33 cellular contexts compared by ENCODE assay signal in the genomic region with DNA sequence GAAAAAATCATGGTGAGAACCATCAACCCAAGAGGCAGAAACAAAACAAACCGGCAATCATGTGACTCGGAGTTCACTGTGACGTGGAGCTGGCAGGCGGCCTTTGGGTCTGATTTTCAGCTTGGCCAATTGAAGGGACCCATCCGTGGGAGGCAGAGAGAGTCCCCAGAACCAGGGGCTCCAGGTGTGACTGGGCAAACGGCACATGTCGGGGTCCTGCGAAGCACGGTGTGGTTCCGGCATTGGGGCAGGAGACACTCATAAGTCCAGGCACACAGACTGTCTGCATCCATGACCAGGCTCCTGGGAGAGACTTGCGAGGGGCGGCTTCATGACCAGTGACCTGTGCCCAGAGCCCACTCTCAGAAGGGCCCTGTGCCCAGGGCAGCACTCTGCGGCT. TPM values are rescaled to one million over a fixed set of nuclear protein-coding genes. Genes with fewer than 3 reads are reported as not detected.
"Had no signal": no experiment of that assay in that cellular context is flagged by ENCODE, and none has a peak within 500 bp of the region (broad histone marks: within the 10 kb centered on the region; RNA-seq: fewer than 3 reads in every experiment).

No MANE protein-coding gene starts in this region.

- ATAC-seq: naive thymus-derived CD4-positive, alpha-beta T cell; pancreas; psoas muscle; right cardiac atrium; stimulated activated naive CD8-positive, alpha-beta T cell treated with anti-CD3 and anti-CD28 coated beads, Interleukin-15, amount 100 ng/mL, for 72 hours; stimulated activated naive CD8-positive, alpha-beta T cell treated with anti-CD3 and anti-CD28 coated beads, Interleukin-15, Interleukin-2, amounts not matched to agents 100 U/mL and 50 U/mL, for 24 hours; upper lobe of right lung had no signal

- H3K4me1 Mint-ChIP-seq: stimulated activated memory B cell treated with anti-CD40 and anti-IgM and Interleukin-4, amounts not matched to agents 10 μg/mL and 1 μg/mL and 100 μg/mL, for 72 hours; stimulated activated naive CD8-positive, alpha-beta T cell treated with anti-CD3 and anti-CD28 coated beads, Interleukin-15, amount 100 ng/mL, for 72 hours had no signal

- H3K9me3 ChIP-seq: neutrophil, pancreas, psoas muscle, right lobe of liver, sigmoid colon, suprapubic skin, testis, transverse colon, upper lobe of right lung, uterus had no signal

- H3K4me1 ChIP-seq: pancreas, psoas muscle, right lobe of liver, sigmoid colon, suprapubic skin, testis, tibial artery, transverse colon, upper lobe of right lung, uterus had no signal

- H3K36me3 ChIP-seq: neutrophil, pancreas, right lobe of liver, sigmoid colon, suprapubic skin, tibial artery, transverse colon, upper lobe of right lung, uterus had no signal

- H3K27ac Mint-ChIP-seq: naive thymus-derived CD4-positive, alpha-beta T cell; natural killer cell treated with Interleukin-12 subunit alpha and Interleukin-12 subunit beta and Interleukin-15 and Interleukin-18, amount 100 ng/mL, for 72 hours; nephron progenitor cell; progenitor cell of endocrine pancreas; stimulated activated memory B cell treated with anti-CD40 and anti-IgM and Interleukin-4, amounts not matched to agents 10 μg/mL and 1 μg/mL and 100 μg/mL, for 72 hours; stimulated activated naive CD8-positive, alpha-beta T cell treated with anti-CD3 and anti-CD28 coated beads, Interleukin-15, amount 100 ng/mL, for 72 hours; type B pancreatic cell had no signal

- H3K27ac ChIP-seq: neutrophil, pancreas, psoas muscle, right lobe of liver, sigmoid colon, suprapubic skin, testis, tibial artery, transverse colon, upper lobe of right lung, uterus had no signal

- H3K36me3 Mint-ChIP-seq: naive thymus-derived CD4-positive, alpha-beta T cell; natural killer cell treated with Interleukin-12 subunit alpha and Interleukin-12 subunit beta and Interleukin-15 and Interleukin-18, amount 100 ng/mL, for 72 hours; stimulated activated memory B cell treated with anti-CD40 and anti-IgM and Interleukin-4, amounts not matched to agents 10 μg/mL and 1 μg/mL and 100 μg/mL, for 72 hours; type B pancreatic cell had no signal

- H3K4me3 ChIP-seq: pancreas, psoas muscle, right lobe of liver, sigmoid colon, suprapubic skin, testis, tibial artery, transverse colon, upper lobe of right lung, uterus had no signal

- H3K4me3 Mint-ChIP-seq: naive thymus-derived CD4-positive, alpha-beta T cell; natural killer cell treated with Interleukin-12 subunit alpha and Interleukin-12 subunit beta and Interleukin-15 and Interleukin-18, amount 100 ng/mL, for 72 hours; nephron progenitor cell; neural crest cell; stimulated activated memory B cell treated with anti-CD40 and anti-IgM and Interleukin-4, amounts not matched to agents 10 μg/mL and 1 μg/mL and 100 μg/mL, for 72 hours; stimulated activated naive CD8-positive, alpha-beta T cell treated with anti-CD3 and anti-CD28 coated beads, Interleukin-15, amount 100 ng/mL, for 72 hours; type B pancreatic cell had no signal

- DNase-seq: naive thymus-derived CD4-positive, alpha-beta T cell; nephron progenitor cell; nucleus accumbens; psoas muscle; sigmoid colon; small intestine; stimulated activated CD4-positive, alpha-beta T cell treated with anti-CD3 and anti-CD28 coated beads, Interleukin-12 subunit alpha, Interleukin-12 subunit beta, amount 100 ng/mL, for 4 hours; stimulated activated CD4-positive, alpha-beta T cell treated with anti-CD3 and anti-CD28 coated beads, Interleukin-1b, Interleukin-23, amount 100 ng/mL, for 48 hours; stimulated activated CD4-positive, alpha-beta T cell treated with anti-CD3 and anti-CD28 coated beads, Interleukin-4, amount 100 ng/mL, for 1 hour; stimulated activated CD4-positive, alpha-beta T cell treated with anti-CD3 and anti-CD28 coated beads, Interleukin-4, amount 100 ng/mL, for 4 hours; stimulated activated CD8-positive, alpha-beta memory T cell treated with anti-CD3 and anti-CD28 coated beads, Interleukin-4, amount 100 ng/mL, for 48 hours; stimulated activated naive CD4-positive, alpha-beta T cell; stimulated activated naive CD8-positive, alpha-beta T cell treated with anti-CD3 and anti-CD28 coated beads, Interleukin-15, amount 100 ng/mL, for 72 hours; stimulated activated naive CD8-positive, alpha-beta T cell treated with anti-CD3 and anti-CD28 coated beads, Interleukin-15, Interleukin-2, amounts not matched to agents 100 U/mL and 50 U/mL, for 24 hours; testis; tibial artery; transverse colon; upper lobe of right lung; uterus had no signal

- H3K27me3 ChIP-seq: pancreas, right lobe of liver, testis, upper lobe of right lung, uterus had no signal

- FAIRE-seq: pancreas, small intestine had no signal

- H3K9me3 Mint-ChIP-seq: natural killer cell treated with Interleukin-12 subunit alpha and Interleukin-12 subunit beta and Interleukin-15 and Interleukin-18, amount 100 ng/mL, for 72 hours; neural crest cell; stimulated activated memory B cell treated with anti-CD40 and anti-IgM and Interleukin-4, amounts not matched to agents 10 μg/mL and 1 μg/mL and 100 μg/mL, for 72 hours; stimulated activated naive CD8-positive, alpha-beta T cell treated with anti-CD3 and anti-CD28 coated beads, Interleukin-15, amount 100 ng/mL, for 72 hours; type B pancreatic cell had no signal

RNA-seq across cellular contexts. Expression of gene CNPY1, which starts 12.6 kb away (rescaled TPM):
- total RNA-seq: naive thymus-derived CD4-positive, alpha-beta T cell; natural killer cell treated with Interleukin-12 subunit alpha and Interleukin-12 subunit beta and Interleukin-15 and Interleukin-18, amount 100 ng/mL, for 72 hours; omental fat pad; osteocyte; pancreas; progenitor cell of endocrine pancreas; psoas muscle; renal cortical epithelial cell; right cardiac atrium; sigmoid colon; suprapubic skin; transverse colon; upper lobe of right lung; uterus had no signal
- polyA plus RNA-seq: naive thymus-derived CD4-positive, alpha-beta T cell; pancreas; psoas muscle; right cardiac atrium; sigmoid colon; small intestine; urinary bladder had no signal
